ENCODE assay signal across 16 cellular contexts in genomic region chr12:123153906-123154305, GRCh38.
"Had no signal": no experiment of that assay in that cellular context is flagged by ENCODE, and none has a peak within 500 bp of the region (broad histone marks: within the 10 kb centered on the region; RNA-seq: fewer than 3 reads in every experiment).

No MANE protein-coding gene starts in this region.

- H3K9me3 Mint-ChIP-seq: activated B cell treated with CpG ODN at 0.5 μM for 24 hours; dendritic cell treated with granulocyte-macrophage colony-stimulating factor and Interleukin-4, amounts not matched to agents 40 ng/mL and 50 ng/mL, for 4 days; effector memory CD8-positive, alpha-beta T cell; stimulated activated naive CD8-positive, alpha-beta T cell treated with anti-CD3 and anti-CD28 coated beads, Interleukin-15, amount 100 ng/mL, for 72 hours had no signal

- H3K27ac Mint-ChIP-seq: activated B cell treated with CpG ODN at 0.5 μM for 24 hours; dendritic cell treated with granulocyte-macrophage colony-stimulating factor and Interleukin-4, amounts not matched to agents 40 ng/mL and 50 ng/mL, for 4 days; effector memory CD8-positive, alpha-beta T cell; stimulated activated naive CD8-positive, alpha-beta T cell treated with anti-CD3 and anti-CD28 coated beads, Interleukin-15, amount 100 ng/mL, for 72 hours had no signal

- ATAC-seq: effector memory CD8-positive, alpha-beta T cell; left colon; pancreas; stimulated activated naive CD8-positive, alpha-beta T cell treated with anti-CD3 and anti-CD28 coated beads, Interleukin-15, amount 100 ng/mL, for 72 hours; upper lobe of right lung had no signal

- H3K27me3 Mint-ChIP-seq: activated B cell treated with CpG ODN at 0.5 μM for 24 hours; stimulated activated naive CD8-positive, alpha-beta T cell treated with anti-CD3 and anti-CD28 coated beads, Interleukin-15, amount 100 ng/mL, for 72 hours had no signal

- H3K27me3 ChIP-seq: pancreas, sigmoid colon, testis, upper lobe of right lung had no signal

- H3K36me3 ChIP-seq: pancreas, upper lobe of right lung had no signal

- H3K9me3 ChIP-seq: pancreas, sigmoid colon, spleen, testis, upper lobe of right lung had no signal

- H3K4me3 ChIP-seq: pancreas, sigmoid colon, spleen, testis, upper lobe of right lung had no signal

- H3K27ac ChIP-seq: epithelial cell of prostate, pancreas, sigmoid colon, spleen, testis, upper lobe of right lung had no signal

- DNase-seq: activated B cell treated with CpG ODN at 0.5 μM for 24 hours; activated CD4-positive, alpha-beta T cell treated with anti-CD3 and anti-CD28 coated beads for 48 hours; activated naive CD4-positive, alpha-beta T cell; activated T-cell treated with anti-CD3 and anti-CD28 coated beads for 4 hours; aorta; effector memory CD8-positive, alpha-beta T cell; foreskin melanocyte; left colon; pancreas; sigmoid colon; spleen; stimulated activated naive CD8-positive, alpha-beta T cell treated with anti-CD3 and anti-CD28 coated beads, Interleukin-15, amount 100 ng/mL, for 72 hours; testis; upper lobe of right lung had no signal

- H3K4me3 Mint-ChIP-seq: activated B cell treated with CpG ODN at 0.5 μM for 24 hours; dendritic cell treated with granulocyte-macrophage colony-stimulating factor and Interleukin-4, amounts not matched to agents 40 ng/mL and 50 ng/mL, for 4 days; effector memory CD8-positive, alpha-beta T cell; stimulated activated naive CD8-positive, alpha-beta T cell treated with anti-CD3 and anti-CD28 coated beads, Interleukin-15, amount 100 ng/mL, for 72 hours had no signal
